Comparison of ENCODE assay signal across 22 cellular contexts in the genomic region with DNA sequence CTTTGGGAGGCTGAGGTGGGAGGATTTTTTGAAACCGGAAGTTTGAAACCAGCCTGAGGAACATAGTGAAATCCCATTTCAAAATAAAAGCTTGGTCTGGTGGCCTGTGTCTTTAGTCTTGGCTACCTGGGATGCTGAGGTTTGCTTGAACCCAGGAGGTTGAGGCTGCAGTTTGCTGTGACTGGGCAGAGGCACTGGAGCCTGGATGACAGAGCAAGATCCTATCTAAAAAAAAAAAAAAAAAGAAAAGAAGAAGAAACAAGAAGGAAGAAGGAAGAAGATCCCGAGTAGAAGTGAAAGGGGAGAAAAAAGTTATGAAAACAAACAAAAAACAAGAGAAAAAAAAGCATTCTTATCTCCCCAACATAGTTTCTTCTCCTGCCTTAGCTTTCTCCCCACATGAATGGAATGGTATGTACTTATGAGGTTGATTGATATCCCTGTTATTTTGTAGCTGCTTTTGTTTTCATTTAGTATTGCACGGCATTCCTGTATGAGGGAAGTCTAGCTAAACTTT. TPM values are rescaled to one million over a fixed set of nuclear protein-coding genes. Genes with fewer than 3 reads are reported as not detected.
A peak's percentile ranks its signal among the peaks of the same experiment; 100 is the strongest.
DNase-seq lines count a peak whose midpoint lies in the region; ATAC-seq and TF ChIP-seq lines count a peak whose summit lies in the region.
"Had no signal": no experiment of that assay in that cellular context is flagged by ENCODE, and none has a peak within 500 bp of the region (broad histone marks: within the 10 kb centered on the region; RNA-seq: fewer than 3 reads in every experiment).

No MANE protein-coding gene starts in this region.

- H2BK5ac ChIP-seq in H9 (ENCODE audit: insufficient read length, low read length), result no peak overlapping the region
- H2BK5ac ChIP-seq in neuronal stem cell (ENCODE audit: low read length), result no peak overlapping the region

- H2BK120ac ChIP-seq in H9 (ENCODE audit: low read depth, low read length, poor library complexity, severe bottlenecking), result no peak overlapping the region
- no peak overlapping the region for H2BK120ac ChIP-seq in neuronal stem cell (ENCODE audit: low read depth, low read length)

- no peak overlapping the region for H3K4me3 ChIP-seq in OCI-LY3 (ENCODE audit: low read length)
- no peak overlapping the region for H3K4me3 ChIP-seq in neuronal stem cell (ENCODE audit: low read length in 2 of 2)
- H3K4me3 ChIP-seq: lower lobe of right lung had no signal

- H3K56ac ChIP-seq in H9 (ENCODE audit: insufficient read length, low read depth, low read length), result no peak overlapping the region

- H2AFZ ChIP-seq in H9 (ENCODE audit: low read length) (peak overlapping the region; percentile 46), OCI-LY3 (ENCODE audit: low read depth, low read length) (peak overlapping the region; percentile 84; the same call in 1 of the 2 replicates), neuronal stem cell (ENCODE audit: low read length) (peak overlapping the region; percentile 40)

- no peak overlapping the region for H2BK20ac ChIP-seq in H9 (ENCODE audit: low read depth, low read length, poor library complexity, severe bottlenecking)

- H2BK15ac ChIP-seq in H9 (ENCODE audit: low read depth, low read length) (no peak overlapping the region), neuronal stem cell (ENCODE audit: low read length) (no peak overlapping the region)

- no peak overlapping the region for H4K5ac ChIP-seq in H9 (ENCODE audit: insufficient read length, low read depth, low read length)

- no peaks in the 10 kb centered on the region for H3K36me3 ChIP-seq in OCI-LY3 (replicated peaks; ENCODE audit: low read depth, low read length)
- H3K36me3 ChIP-seq in neuronal stem cell (replicated peaks in 1 of 2; ENCODE audit: control insufficient read depth in 2 of 2, insufficient read depth in 2 of 2, low read length in 2 of 2), result no peaks in the 10 kb centered on the region
- H3K36me3 ChIP-seq: lower lobe of right lung had no signal

- H3K4me1 ChIP-seq in H9 (ENCODE audit: insufficient read depth, low read length) (no peaks in the 10 kb centered on the region), OCI-LY3 (ENCODE audit: low read length) (no peaks in the 10 kb centered on the region), neuronal stem cell (ENCODE audit: control insufficient read depth in 2 of 2, insufficient read depth in 1 of 2, low read depth in 1 of 2, low read length in 2 of 2) (no peaks in the 10 kb centered on the region)
- H3K4me1 ChIP-seq: lower lobe of right lung had no signal

- H3K27ac ChIP-seq in H9 (ENCODE audit: insufficient read length, low read depth, low read length) (no peak overlapping the region), OCI-LY3 (ENCODE audit: low read length) (no peak overlapping the region), neuronal stem cell (replicated peaks; ENCODE audit: low read length) (no peak overlapping the region)
- no peak overlapping the region for H3K27ac ChIP-seq in CD4-positive, alpha-beta T cell (ENCODE audit: low read depth, low read length)
- H3K27ac ChIP-seq: lower lobe of right lung had no signal

- POLR2A ChIA-PET in CD4-positive, alpha-beta T cell (lab: Charles Lee), result no interaction called here

- H3K36me3 Mint-ChIP-seq in H9 (ENCODE audit: insufficient read depth in 1 of 3, low read depth in 3 of 3) (no peaks in the 10 kb centered on the region; a peak in 1 of 7 replicates), Calu3 (ENCODE audit: insufficient read depth, unreplicated experiment) (no peaks in the 10 kb centered on the region)
- H3K36me3 Mint-ChIP-seq in CD4-positive, alpha-beta T cell (ENCODE audit: low read depth), result no peaks in the 10 kb centered on the region
- H3K36me3 Mint-ChIP-seq: activated CD8-positive, alpha-beta memory T cell treated with anti-CD3 and anti-CD28 coated beads, Interleukin-2, amount 10 ng/mL, durations not matched to agents 7 days and 5 days; brain had no signal

- H3K27me3 Mint-ChIP-seq in H9 (ENCODE audit: low read depth), result peaks cover 2% of the 10 kb centered on the region; the same call in 1 of the 2 replicates
- H3K27me3 Mint-ChIP-seq in CD4-positive, alpha-beta T cell, result peaks cover 5% of the 10 kb centered on the region
- no peaks in the 10 kb centered on the region for H3K27me3 Mint-ChIP-seq in Calu3 (ENCODE audit: unreplicated experiment)

- H3K27ac Mint-ChIP-seq in H9, result no peak overlapping the region
- H3K27ac Mint-ChIP-seq in CD4-positive, alpha-beta T cell, result no peak overlapping the region
- H3K27ac Mint-ChIP-seq in Calu3 (ENCODE audit: unreplicated experiment), result no peak overlapping the region
- H3K27ac Mint-ChIP-seq: activated CD8-positive, alpha-beta memory T cell treated with anti-CD3 and anti-CD28 coated beads, Interleukin-2, amount 10 ng/mL, durations not matched to agents 7 days and 5 days; brain; nephron progenitor cell had no signal

- no peak overlapping the region for H3K9ac ChIP-seq in H9 (ENCODE audit: extremely low read depth, insufficient read length, low read length)
- no peak overlapping the region for H3K9ac ChIP-seq in OCI-LY3 (ENCODE audit: low read length)
- no peak overlapping the region for H3K9ac ChIP-seq in neuronal stem cell (ENCODE audit: low read depth, low read length, poor library complexity)

- H3K4me2 ChIP-seq in H9 (ENCODE audit: insufficient read depth, insufficient read length, low read length), result no peak overlapping the region
- H3K4me2 ChIP-seq in OCI-LY3 (ENCODE audit: low read length), result peak overlapping the region; percentile 35
- no peak overlapping the region for H3K4me2 ChIP-seq in neuronal stem cell (ENCODE audit: insufficient read depth, low read length, poor library complexity, severe bottlenecking)

- no peak overlapping the region for H3K4me3 Mint-ChIP-seq in H9
- H3K4me3 Mint-ChIP-seq in CD4-positive, alpha-beta T cell, result no peak overlapping the region
- no peak overlapping the region for H3K4me3 Mint-ChIP-seq in Calu3 (ENCODE audit: low read depth, unreplicated experiment)
- H3K4me3 Mint-ChIP-seq: activated CD8-positive, alpha-beta memory T cell treated with anti-CD3 and anti-CD28 coated beads, Interleukin-2, amount 10 ng/mL, durations not matched to agents 7 days and 5 days; brain; nephron progenitor cell had no signal

- no peak overlapping the region for H3T11ph ChIP-seq in H9 (ENCODE audit: low read length)

- H4K8ac ChIP-seq in H9 (replicated peaks; ENCODE audit: insufficient read length, low read depth, low read length), result no peak overlapping the region
- H4K8ac ChIP-seq in neuronal stem cell (ENCODE audit: low read depth, low read length), result no peak overlapping the region

- no CpG with 5 or more reads among the region's 3 CpGs for WGBS in H9 (ENCODE audit: extremely low coverage, insufficient read length, low lambda C conversion rate)
- WGBS in neuronal stem cell (ENCODE audit: extremely low coverage in 2 of 2, insufficient read length in 2 of 2, insufficient replicate concordance in 1 of 2), 2 donors, result no CpG with 5 or more reads among the region's 3 CpGs

- H4K91ac ChIP-seq in H9 (ENCODE audit: insufficient read length, low read depth, low read length) (no peak overlapping the region), neuronal stem cell (ENCODE audit: low read depth, low read length, poor library complexity) (no peak overlapping the region)

- no peak overlapping the region for H3K18ac ChIP-seq in H9 (ENCODE audit: insufficient read length, low read depth, low read length)
- no peak overlapping the region for H3K18ac ChIP-seq in neuronal stem cell (ENCODE audit: low read length)

- H3K14ac ChIP-seq in H9 (ENCODE audit: insufficient read depth, low read length), result no peak overlapping the region
- H3K14ac ChIP-seq in neuronal stem cell (ENCODE audit: low read length), result no peak overlapping the region

- H3K4ac ChIP-seq in H9 (ENCODE audit: low read depth, low read length) (no peak overlapping the region), neuronal stem cell (ENCODE audit: low read length) (no peak overlapping the region)

- no peak overlapping the region for H2BK12ac ChIP-seq in H9 (ENCODE audit: insufficient read length, low read depth, low read length)
- H2BK12ac ChIP-seq in neuronal stem cell (ENCODE audit: low read length), result no peak overlapping the region

- H3K23ac ChIP-seq in H9 (ENCODE audit: insufficient read length, low read depth, low read length) (no peak overlapping the region), neuronal stem cell (ENCODE audit: low read depth, low read length, poor library complexity) (no peak overlapping the region)

- H3K4me1 Mint-ChIP-seq in H9 (peaks cover 0 to 5% of the 10 kb centered on the region in 2 experiments; a peak in 3 of 4 replicates), Calu3 (ENCODE audit: low read depth, unreplicated experiment) (peaks cover 16% of the 10 kb centered on the region)
- peaks cover 11% of the 10 kb centered on the region for H3K4me1 Mint-ChIP-seq in CD4-positive, alpha-beta T cell (ENCODE audit: low read depth)

- no peaks in the 10 kb centered on the region for H3K23me2 ChIP-seq in H9 (ENCODE audit: insufficient read length, low read depth, low read length, poor library complexity, severe bottlenecking)

- no TSS peak for BruUV-seq in Calu3 (replicated peaks; lab: Mats Ljungman, UMichigan)

- H3K79me1 ChIP-seq in H9 (ENCODE audit: insufficient read depth, low read depth, low read length, poor library complexity, severe bottlenecking) (no peaks in the 10 kb centered on the region), neuronal stem cell (ENCODE audit: low read depth, low read length) (no peaks in the 10 kb centered on the region)

- TF ChIP-seq CTCF in H9 (conservative IDR thresholded peaks at IDR 0.05) (no peak), OCI-LY3 (IDR thresholded peaks at IDR 0.05; ENCODE audit: low read depth, low read length) (no peak), Calu3 (IDR thresholded peaks at IDR 0.05; ENCODE audit: unreplicated experiment) (no peak)
- TF ChIP-seq CTCF in CD4-positive, alpha-beta T cell (IDR thresholded peaks at IDR 0.05), result no peak

- H4K20me1 ChIP-seq in H9 (ENCODE audit: control insufficient read depth, insufficient read depth, insufficient read length) (no peaks in the 10 kb centered on the region), OCI-LY3 (ENCODE audit: insufficient read depth, low read length) (no peaks in the 10 kb centered on the region)

- no peak for ATAC-seq in HG02852 (IDR thresholded peaks at IDR 0.05; ENCODE audit: unreplicated experiment)
- no peak for ATAC-seq in CD4-positive, alpha-beta T cell (ENCODE audit: poor library complexity)
- ATAC-seq: activated CD4-positive, CD25-positive, alpha-beta regulatory T cell treated with anti-CD3 and anti-CD28 coated beads, Interleukin-2, amount 50 U/mL, for 24 hours; activated CD8-positive, alpha-beta memory T cell treated with anti-CD3 and anti-CD28 coated beads, Interleukin-2, amount 10 ng/mL, durations not matched to agents 7 days and 5 days; lower lobe of right lung had no signal

- H2AK5ac ChIP-seq in H9 (ENCODE audit: insufficient read length, low read length) (no peak overlapping the region), neuronal stem cell (ENCODE audit: low read depth, low read length) (no peak overlapping the region)

- DNase-seq in H9 (no peak), dermis blood vessel endothelial cell (peak; percentile 9), neuronal stem cell (ENCODE audit: low spot score) (no peak), Calu3 (no peak)
- DNase-seq in CD4-positive, alpha-beta T cell, result no peak
- DNase-seq in activated naive CD4-positive, alpha-beta T cell (lab: John Stamatoyannopoulos, UW), result no peak
- DNase-seq: activated CD8-positive, alpha-beta memory T cell treated with anti-CD3 and anti-CD28 coated beads, Interleukin-2, amount 10 ng/mL, durations not matched to agents 7 days and 5 days; effector CD4-positive, alpha-beta T cell; lower lobe of right lung; NCI-H2081 treated with DMSO at 0.1 percent for 48 hours; NCI-H69; nephron progenitor cell; retina had no signal

- H3K79me2 ChIP-seq in H9 (ENCODE audit: insufficient read depth, low read length), result no peaks in the 10 kb centered on the region
- H3K79me2 ChIP-seq in OCI-LY3 (ENCODE audit: low read length), result no peaks in the 10 kb centered on the region

- intact Hi-C loops in CD4-positive, alpha-beta T cell (cut with DNase I, micrococcal nuclease), result loop anchor here in 1 of 2 experiments (5.0 kb wide), 1 partner anchor 579 kb away; no protein-coding TSS in a partner anchor
- intact Hi-C loops in Calu3 (cut with micrococcal nuclease; ENCODE audit: unreplicated experiment), result loop anchor here (5.0 kb wide), 1 partner anchor 579 kb away; no protein-coding TSS in a partner anchor

- no peaks in the 10 kb centered on the region for H3K9me3 Mint-ChIP-seq in H9
- no peaks in the 10 kb centered on the region for H3K9me3 Mint-ChIP-seq in CD4-positive, alpha-beta T cell
- no peaks in the 10 kb centered on the region for H3K9me3 Mint-ChIP-seq in Calu3 (ENCODE audit: low read depth, unreplicated experiment)
- H3K9me3 Mint-ChIP-seq: brain, nephron progenitor cell had no signal

- no peaks in the 10 kb centered on the region for H3K27me3 ChIP-seq in H9 (ENCODE audit: insufficient read depth, low read length)
- peaks cover 16% of the 10 kb centered on the region for H3K27me3 ChIP-seq in OCI-LY3 (ENCODE audit: low read depth, low read length)
- H3K27me3 ChIP-seq in neuronal stem cell (ENCODE audit: control insufficient read depth in 3 of 3, insufficient read depth in 3 of 3, low read depth in 1 of 3, low read length in 3 of 3), result no peaks in the 10 kb centered on the region
- no peaks in the 10 kb centered on the region for H3K27me3 ChIP-seq in CD4-positive, alpha-beta T cell (ENCODE audit: control insufficient read depth, insufficient read depth, low read length)

- H3K9me3 ChIP-seq in H9 (ENCODE audit: control insufficient read depth, low read depth, low read length), result no peaks in the 10 kb centered on the region
- no peaks in the 10 kb centered on the region for H3K9me3 ChIP-seq in OCI-LY3 (ENCODE audit: insufficient read depth, low read length)
- no peaks in the 10 kb centered on the region for H3K9me3 ChIP-seq in neuronal stem cell (replicated peaks in 1 of 2; ENCODE audit: control insufficient read depth in 2 of 2, insufficient read depth in 1 of 2, low read depth in 1 of 2, low read length in 2 of 2)
- H3K9me3 ChIP-seq in CD4-positive, alpha-beta T cell (ENCODE audit: control insufficient read depth, low read length), result no peaks in the 10 kb centered on the region
- H3K9me3 ChIP-seq: lower lobe of right lung had no signal

- CTCF ChIA-PET in CD4-positive, alpha-beta T cell (lab: Charles Lee), result interaction anchor here (0.7 kb wide), 1 partner anchor 10 kb away, joined by 3 read pairs; no protein-coding TSS in a partner anchor
- CTCF ChIA-PET in Calu3 (lab: Charles Lee), result no interaction called here

RNA-seq across cellular contexts. Expression of gene TMEM40, which starts 42.4 kb away (rescaled TPM):
- total RNA-seq in H9 (2021) (not detected in 2 replicates), dermis blood vessel endothelial cell (not detected in 2 replicates), Calu3 (2022) (0.42 and 0.98 TPM in 2 replicates)
- 0.03 TPM for polyA plus RNA-seq in neuronal stem cell (2013, experiment 1 of 2)
- polyA plus RNA-seq in neuronal stem cell (2013, experiment 2 of 2), result not detected
- not detected for total RNA-seq in CD4-positive, alpha-beta T cell
- total RNA-seq: activated CD8-positive, alpha-beta memory T cell treated with anti-CD3 and anti-CD28 coated beads, Interleukin-2, amount 10 ng/mL, durations not matched to agents 7 days and 5 days; Daoy; frontal cortex; HT-29; RPMI7951; T-helper 1 cell treated with Interleukin-12 subunit alpha and Interleukin-12 subunit beta and Interleukin-4 antibody, amounts not matched to agents 30 ng/mL and 1 ng/mL, for 36 hours had no signal

RNA-seq across cellular contexts. Expression of gene RAF1, which starts 52.7 kb away (rescaled TPM):
- total RNA-seq in H9 (2021) (103 and 112 TPM in 2 replicates), dermis blood vessel endothelial cell (69.1 and 96.3 TPM in 2 replicates), Calu3 (2022) (63.4 and 69.3 TPM in 2 replicates)
- 74.1 TPM for polyA plus RNA-seq in neuronal stem cell (2013, experiment 1 of 2)
- 73.6 TPM for polyA plus RNA-seq in neuronal stem cell (2013, experiment 2 of 2)
- 100 to 1,000 TPM; 127 to 139 TPM for total RNA-seq in CD4-positive, alpha-beta T cell
